ENCODE assay signal across 6 cellular contexts in genomic region chr9:137077758-137078693, GRCh38. TPM values are rescaled to one million over a fixed set of nuclear protein-coding genes. Genes with fewer than 3 reads are reported as not detected.
DNase-seq lines count a peak whose midpoint lies in the region; ATAC-seq, FAIRE-seq and TF ChIP-seq lines count a peak whose summit lies in the region.

No MANE protein-coding gene starts in this region.

- 11 to 17% methylated on average over 59 to 76 of the region's 76 CpGs for WGBS in pancreas, 2 donors

- H3K9me3 Mint-ChIP-seq in chondrocyte (ENCODE audit: low read depth), result no peaks in the 10 kb centered on the region

- TF ChIP-seq POLR2A in GM12892 (IDR thresholded peaks at IDR 0.05; ENCODE audit: low read depth, low read length), result no peak

- TF ChIP-seq CTCF in KMS-11 (conservative IDR thresholded peaks at IDR 0.05; ENCODE audit: low read depth, low read length) (no peak), chondrocyte (IDR thresholded peaks at IDR 0.05) (no peak), pancreas (IDR thresholded peaks at IDR 0.05) (no peak)

- ATAC-seq in pancreas, result peak; percentile 12 to 32 (median 14)

- H3K4me2 ChIP-seq in KMS-11, result no peak overlapping the region; the same call in 1 of the 2 replicates

- FAIRE-seq in GM12892 (lab: Jason Lieb, UNC) (peak; percentile 72), pancreas (lab: Jason Lieb, UNC) (no peak)

- H3K9me3 ChIP-seq in pancreas, result no peaks in the 10 kb centered on the region

- no peak for DNase-seq in GM12892 (ENCODE audit: insufficient read length)
- no peak for DNase-seq in chondrocyte (ENCODE audit: low spot score)
- peak in 3 of 6 donors; percentile 31 to 81 (median 59) for DNase-seq in pancreas
- no peak for DNase-seq in GOT3 (lab: John Stamatoyannopoulos, UW)
- no peak for DNase-seq in SW480 (ENCODE audit: low spot score)

- intact Hi-C loops in pancreas (cut with DNase I), result no loop called here

- H3K27me3 ChIP-seq in KMS-11 (ENCODE audit: insufficient read depth, low read depth) (peaks cover 5% of the 10 kb centered on the region; the same call in 1 of the 2 replicates), pancreas (no peaks in the 10 kb centered on the region)

- H3K4me1 Mint-ChIP-seq in chondrocyte (ENCODE audit: low read depth), result peaks cover 8% of the 10 kb centered on the region

- H2AFZ ChIP-seq in KMS-11 (ENCODE audit: low read depth), result 0 out of 2 replicates have a peak overlapping the region, but pooled peaks have one; percentile 22

- H3K36me3 Mint-ChIP-seq in chondrocyte (ENCODE audit: low read depth), result peaks cover 11% of the 10 kb centered on the region

- no peaks in the 10 kb centered on the region for H3K36me3 ChIP-seq in KMS-11 (ENCODE audit: insufficient read depth)
- H3K36me3 ChIP-seq in pancreas, result no peaks in the 10 kb centered on the region

- no peaks in the 10 kb centered on the region for H4K20me1 ChIP-seq in KMS-11 (ENCODE audit: insufficient read depth)

- H3K4me1 ChIP-seq in KMS-11 (ENCODE audit: low read depth, poor library complexity, severe bottlenecking), result no peaks in the 10 kb centered on the region
- peaks cover 0 to 8% (median 0%) of the 10 kb centered on the region in 3 donors for H3K4me1 ChIP-seq in pancreas

- H3K27ac Mint-ChIP-seq in chondrocyte (ENCODE audit: unreplicated experiment), result no peak overlapping the region

- H3K4me3 Mint-ChIP-seq in chondrocyte (ENCODE audit: unreplicated experiment), result peak overlapping the region; percentile 73

- H3K9ac ChIP-seq in KMS-11, result no peak overlapping the region

- H3K27me3 Mint-ChIP-seq in chondrocyte (ENCODE audit: low read depth), result no peaks in the 10 kb centered on the region

- H3K27ac ChIP-seq in KMS-11 (no peak overlapping the region), pancreas (no peak overlapping the region)

- no peaks in the 10 kb centered on the region for H3K79me2 ChIP-seq in KMS-11 (ENCODE audit: insufficient read depth, low read depth)

- H3K4me3 ChIP-seq in KMS-11 (IDR thresholded peaks at IDR 0.05; ENCODE audit: insufficient read depth, low read depth, low read length), result no peak overlapping the region
- H3K4me3 ChIP-seq in pancreas, result peak overlapping the region; percentile 47 to 67 (median 52)

RNA-seq across cellular contexts. Expression of gene UAP1L1, which starts 0.7 kb away (rescaled TPM):
- 15.9 TPM for polyA plus RNA-seq in GM12892 (2012; ENCODE audit: missing spikeins)
- total RNA-seq in chondrocyte, result 26.1 to 44.0 TPM (median 41.7 TPM) in 3 replicates
- total RNA-seq in pancreas, result 10 to 100 TPM in 1 of 6 donors, 1 to 10 TPM in 5; 5.2 to 13.6 (median 5.9) TPM
- polyA plus RNA-seq in pancreas, result 10 to 100 TPM; 10.5 to 14.4 TPM

RNA-seq across cellular contexts. Expression of gene SAPCD2, which starts 7.7 kb away (rescaled TPM):
- 2.5 TPM for polyA plus RNA-seq in GM12892 (2012; ENCODE audit: missing spikeins)
- 0.87 to 3.2 TPM (median 2.5 TPM) in 3 replicates for total RNA-seq in chondrocyte
- under 1 TPM; 0.04 to 0.97 (median 0.45) TPM for total RNA-seq in pancreas
- under 1 TPM; 0.30 to 0.38 TPM for polyA plus RNA-seq in pancreas

RNA-seq across cellular contexts. Expression of gene MAN1B1, which starts 8.8 kb away (rescaled TPM):
- 23.2 TPM for polyA plus RNA-seq in GM12892 (2012; ENCODE audit: missing spikeins)
- total RNA-seq in chondrocyte (105 to 117 TPM (median 106 TPM) in 3 replicates), pancreas (10 to 100 TPM; 22.0 to 33.5 (median 26.0) TPM)
- 10 to 100 TPM; 83.6 to 86.0 TPM for polyA plus RNA-seq in pancreas

RNA-seq across cellular contexts. Expression of gene ENTPD2, which starts 24.2 kb away (rescaled TPM):
- 1.6 TPM for polyA plus RNA-seq in GM12892 (2012; ENCODE audit: missing spikeins)
- 0.15 TPM in 1 of 3 replicates, not detected in the others for total RNA-seq in chondrocyte
- 1 to 10 TPM in 5 of 6 donors, under 1 TPM in 1; 0.91 to 4.5 (median 2.0) TPM for total RNA-seq in pancreas
- polyA plus RNA-seq in pancreas, result 1 to 10 TPM; 4.5 to 6.5 TPM

RNA-seq across cellular contexts. Expression of gene NPDC1, which starts 32.0 kb away (rescaled TPM):
- 0.19 TPM for polyA plus RNA-seq in GM12892 (2012; ENCODE audit: missing spikeins)
- total RNA-seq in chondrocyte (88.1 to 90.8 TPM (median 88.7 TPM) in 3 replicates), pancreas (10 to 100 TPM; 31.5 to 70.9 (median 36.8) TPM)
- polyA plus RNA-seq in pancreas, result 100 to 1,000 TPM; 183 to 328 TPM
